Comparison of ENCODE assay signal across 14 cellular contexts in the genomic region with DNA sequence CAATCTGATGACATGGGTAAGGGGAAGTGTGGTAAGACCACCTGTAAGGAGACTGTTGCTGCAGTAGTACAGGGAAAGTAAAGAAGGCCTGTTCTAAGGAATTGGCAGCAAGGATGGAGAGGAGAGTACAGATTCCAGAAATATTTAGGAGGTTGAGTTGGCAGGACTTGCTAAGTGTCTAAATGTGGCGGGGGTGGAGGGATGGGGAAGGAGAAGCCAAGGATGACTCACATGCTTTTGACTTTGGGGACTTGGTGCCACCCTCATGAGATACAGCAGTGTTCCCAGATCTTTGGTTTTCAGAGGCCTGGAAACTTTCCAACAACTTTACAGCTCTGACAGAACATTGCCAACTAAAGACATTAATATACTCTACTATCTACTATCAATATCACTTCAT. TPM values are rescaled to one million over a fixed set of nuclear protein-coding genes. Genes with fewer than 3 reads are reported as not detected.
DNase-seq lines count a peak whose midpoint lies in the region; ATAC-seq and TF ChIP-seq lines count a peak whose summit lies in the region.
"Had no signal": no experiment of that assay in that cellular context is flagged by ENCODE, and none has a peak within 500 bp of the region (broad histone marks: within the 10 kb centered on the region; RNA-seq: fewer than 3 reads in every experiment).

No MANE protein-coding gene starts in this region.

- H3K4me1 Mint-ChIP-seq in CD8-positive, alpha-beta memory T cell: peaks cover 41 to 61% (median 57%) of the 10 kb centered on the region in 3 donors

- H3K27ac ChIP-seq in DND-41 (ENCODE audit: low read length) (peak overlapping the region; percentile 59), coronary artery (peak overlapping the region; percentile 10 to 50), hepatocyte (no peak overlapping the region)
- H3K27ac ChIP-seq in CD8-positive, alpha-beta memory T cell (ENCODE audit: low read depth, low read length): no peak overlapping the region
- H3K27ac ChIP-seq: SK-N-MC had no signal

- peaks cover 4 to 22% (median 6%) of the 10 kb centered on the region in 5 donors for H3K9me3 Mint-ChIP-seq in CD8-positive, alpha-beta memory T cell
- H3K9me3 Mint-ChIP-seq: activated naive CD4-positive, alpha-beta T cell treated with anti-CD3 and anti-CD28 coated beads, Interleukin-2, amount 50 U/mL, for 24 hours had no signal

- no peak for TF ChIP-seq CTCF in DND-41 (IDR thresholded peaks at IDR 0.05; ENCODE audit: borderline replicate concordance, extremely low read depth, low read length, poor library complexity, severe bottlenecking)
- no peak for TF ChIP-seq CTCF in coronary artery (IDR thresholded peaks at IDR 0.05)
- no peak for TF ChIP-seq CTCF in omental fat pad (IDR thresholded peaks at IDR 0.05)
- TF ChIP-seq CTCF in hepatocyte (IDR thresholded peaks at IDR 0.05; ENCODE audit: poor library complexity): no peak

- H3K4me3 ChIP-seq in DND-41 (ENCODE audit: low read depth in 1 of 2, low read length in 2 of 2): no peak overlapping the region
- no peak overlapping the region for H3K4me3 ChIP-seq in MG63
- H3K4me3 ChIP-seq in coronary artery: no peak overlapping the region
- no peak overlapping the region for H3K4me3 ChIP-seq in hepatocyte
- H3K4me3 ChIP-seq in CD8-positive, alpha-beta memory T cell (ENCODE audit: low read length): no peak overlapping the region
- H3K4me3 ChIP-seq: SK-N-MC, skin epidermis had no signal

- no peak overlapping the region for H3K9ac ChIP-seq in DND-41 (ENCODE audit: low read depth, low read length)

- H3K27me3 Mint-ChIP-seq in CD8-positive, alpha-beta memory T cell: peaks cover 0 to 1% of the 10 kb centered on the region in 2 donors
- H3K27me3 Mint-ChIP-seq: activated naive CD4-positive, alpha-beta T cell treated with anti-CD3 and anti-CD28 coated beads, Interleukin-2, amount 50 U/mL, for 24 hours had no signal

- ATAC-seq in DND-41 (ENCODE audit: insufficient read depth, low read depth): 0 out of 3 replicates have a peak, but pooled peaks have one; percentile 8
- ATAC-seq in omental fat pad (ENCODE audit: low FRiP score): peak; percentile 42
- no peak for ATAC-seq in GM21528 (IDR thresholded peaks at IDR 0.05; ENCODE audit: low FRiP score, unreplicated experiment)
- ATAC-seq in GM18873 (IDR thresholded peaks at IDR 0.05; ENCODE audit: low FRiP score, unreplicated experiment): no peak
- ATAC-seq: CD8-positive, alpha-beta T cell had no signal

- POLR2A ChIA-PET in CD8-positive, alpha-beta memory T cell (lab: Charles Lee): no interaction called here

- DNase-seq in DND-41 (no peak), MG63 (peak; percentile 36), coronary artery (ENCODE audit: low spot score) (no peak), omental fat pad (ENCODE audit: low spot score) (no peak), hepatocyte (ENCODE audit: low spot score) (no peak)
- no peak for DNase-seq in CD8-positive, alpha-beta memory T cell
- DNase-seq: CD8-positive, alpha-beta T cell; NCI-H1092; NCI-H526 had no signal

- H3K4me3 Mint-ChIP-seq in CD8-positive, alpha-beta memory T cell: peak overlapping the region in 1 of 7 donors; percentile 41
- H3K4me3 Mint-ChIP-seq: activated naive CD4-positive, alpha-beta T cell treated with anti-CD3 and anti-CD28 coated beads, Interleukin-2, amount 50 U/mL, for 24 hours; CD8-positive, alpha-beta T cell had no signal

- CTCF ChIA-PET in CD8-positive, alpha-beta memory T cell (lab: Charles Lee): no interaction called here

- H2AFZ ChIP-seq in DND-41 (ENCODE audit: low read depth, low read length) (no peak overlapping the region), hepatocyte (no peak overlapping the region)

- H3K27me3 ChIP-seq in DND-41 (ENCODE audit: insufficient read depth, low read length, poor library complexity) (no peaks in the 10 kb centered on the region), MG63 (no peaks in the 10 kb centered on the region), hepatocyte (no peaks in the 10 kb centered on the region)
- H3K27me3 ChIP-seq in CD8-positive, alpha-beta memory T cell (ENCODE audit: insufficient read depth, low read length, poor library complexity, severe bottlenecking): no peaks in the 10 kb centered on the region

- peaks cover 9 to 17% (median 15%) of the 10 kb centered on the region in 3 donors for H3K36me3 Mint-ChIP-seq in CD8-positive, alpha-beta memory T cell

- H3K9me2 ChIP-seq in hepatocyte (replicated peaks; ENCODE audit: insufficient read depth): no peaks in the 10 kb centered on the region

- whole genome bisulfite sequencing in hepatocyte (ENCODE audit: low lambda C conversion rate, missing lambda C conversion rate): 88% methylated on average over 1 of the region's 1 CpG

- H4K20me1 ChIP-seq in DND-41 (ENCODE audit: insufficient read depth, low read length) (peaks cover 56% of the 10 kb centered on the region; the same call in 1 of the 2 replicates), hepatocyte (ENCODE audit: insufficient read depth, poor library complexity, severe bottlenecking) (peaks cover under 1% of the 10 kb centered on the region)

- H3K27ac Mint-ChIP-seq in CD8-positive, alpha-beta memory T cell: peak overlapping the region in 1 of 8 donors; percentile 5
- H3K27ac Mint-ChIP-seq: CD8-positive, alpha-beta T cell had no signal

- H3K9me3 ChIP-seq in DND-41 (ENCODE audit: insufficient read depth, low read length, severe bottlenecking) (peaks cover 7% of the 10 kb centered on the region), MG63 (peaks cover 21% of the 10 kb centered on the region), hepatocyte (ENCODE audit: low read depth) (peaks cover 8% of the 10 kb centered on the region)
- H3K9me3 ChIP-seq in CD8-positive, alpha-beta memory T cell (ENCODE audit: low read length): no peaks in the 10 kb centered on the region

- no peak overlapping the region for H3K4me2 ChIP-seq in DND-41 (ENCODE audit: insufficient read depth, low read length)
- no peak overlapping the region for H3K4me2 ChIP-seq in hepatocyte

- peaks cover 64% of the 10 kb centered on the region for H3K4me1 ChIP-seq in DND-41 (ENCODE audit: insufficient read depth, low read length)
- peaks cover 24% of the 10 kb centered on the region for H3K4me1 ChIP-seq in hepatocyte (ENCODE audit: insufficient read depth)
- H3K4me1 ChIP-seq in CD8-positive, alpha-beta memory T cell (ENCODE audit: insufficient read depth, low read length): peaks cover 8% of the 10 kb centered on the region

- H3K79me2 ChIP-seq in DND-41 (ENCODE audit: insufficient read depth, low read length) (peaks cover 100% of the 10 kb centered on the region), hepatocyte (peaks cover 98% of the 10 kb centered on the region)

- H3K36me3 ChIP-seq in DND-41 (ENCODE audit: insufficient read depth, low read length) (peaks cover 79% of the 10 kb centered on the region), MG63 (peaks cover 28% of the 10 kb centered on the region), hepatocyte (replicated peaks; ENCODE audit: insufficient read depth, low read depth) (no peaks in the 10 kb centered on the region)
- H3K36me3 ChIP-seq in CD8-positive, alpha-beta memory T cell (ENCODE audit: insufficient read depth, low read length): no peaks in the 10 kb centered on the region

RNA-seq across cellular contexts. Expression of gene CDK6, which starts 45.4 kb away (rescaled TPM):
- total RNA-seq in MG63 (2014; rRNA removed; shearing (Covaris generic); ENCODE audit: low replicate concordance): 30.7 and 38.1 TPM in 2 replicates
- total RNA-seq in omental fat pad (10 to 100 TPM; 18.9 to 30.3 (median 24.2) TPM), hepatocyte (64.5 and 69.6 TPM in 2 replicates)
- 15.9 and 18.7 TPM in 2 replicates for polyA plus RNA-seq in hepatocyte
- total RNA-seq in CD8-positive, alpha-beta memory T cell: 100 to 1,000 TPM; 231 to 235 TPM
- polyA plus RNA-seq in CD8-positive, alpha-beta memory T cell: 20.7 TPM

Comparison
In these comparisons a context has a peak if more than half of its experiments do, and no peak if none do; other contexts are left out.
1. ATAC-seq: peak in DND-41 (single experiment) and omental fat pad (single experiment); none in GM21528 (single experiment) and GM18873 (single experiment).
2. H3K27ac ChIP-seq: peak in DND-41 (single experiment) and coronary artery (2 of 2); none in hepatocyte (single experiment) and CD8-positive, alpha-beta memory T cell (single experiment).